In the genomic region with DNA sequence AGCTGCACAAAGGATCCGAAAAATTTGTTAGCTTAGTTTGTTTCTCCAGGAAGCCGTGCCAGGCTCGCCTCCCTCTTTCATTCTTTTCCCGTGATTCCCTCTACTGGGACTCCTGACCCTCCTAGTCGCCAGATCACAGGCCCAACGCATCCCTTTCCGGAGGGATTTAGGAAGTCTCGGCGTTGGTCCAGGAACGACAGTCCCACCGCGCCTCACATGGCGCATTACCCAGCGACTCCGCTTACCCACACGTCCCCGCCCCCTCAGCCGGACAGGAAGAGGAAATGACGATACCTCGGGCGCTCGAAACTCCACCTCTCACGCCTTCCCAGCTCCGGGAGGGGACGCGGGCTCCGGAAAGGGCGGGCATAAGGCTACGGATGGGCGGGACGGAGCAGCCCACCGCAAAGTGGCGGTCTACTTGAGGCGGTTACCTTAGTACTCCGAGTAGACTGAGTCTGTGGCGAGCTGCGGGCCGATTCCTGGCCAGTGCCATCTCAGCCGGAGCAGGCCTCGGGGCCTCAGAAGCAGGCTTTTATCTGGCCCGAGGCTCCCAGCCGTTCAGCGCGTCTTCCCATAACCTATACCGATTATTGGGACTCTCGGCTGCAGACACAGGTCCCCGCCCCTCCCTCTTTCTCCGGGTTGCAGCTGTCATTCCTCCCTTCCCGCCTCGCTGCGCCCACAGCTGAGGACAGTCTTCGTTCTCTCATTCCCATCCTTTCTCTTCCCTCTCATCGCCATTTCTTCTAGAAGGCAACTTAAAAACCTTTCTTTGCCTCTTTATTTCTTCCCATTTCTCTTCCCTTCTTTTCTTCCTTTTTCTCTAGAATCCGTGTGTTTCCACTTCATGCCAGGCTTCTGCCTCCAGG, we compare ENCODE assay signal across 8 cellular contexts. TPM values are rescaled to one million over a fixed set of nuclear protein-coding genes. Genes with fewer than 3 reads are reported as not detected.
DNase-seq lines count a peak whose midpoint lies in the region; ATAC-seq and TF ChIP-seq lines count a peak whose summit lies in the region.

A gene with protein sequence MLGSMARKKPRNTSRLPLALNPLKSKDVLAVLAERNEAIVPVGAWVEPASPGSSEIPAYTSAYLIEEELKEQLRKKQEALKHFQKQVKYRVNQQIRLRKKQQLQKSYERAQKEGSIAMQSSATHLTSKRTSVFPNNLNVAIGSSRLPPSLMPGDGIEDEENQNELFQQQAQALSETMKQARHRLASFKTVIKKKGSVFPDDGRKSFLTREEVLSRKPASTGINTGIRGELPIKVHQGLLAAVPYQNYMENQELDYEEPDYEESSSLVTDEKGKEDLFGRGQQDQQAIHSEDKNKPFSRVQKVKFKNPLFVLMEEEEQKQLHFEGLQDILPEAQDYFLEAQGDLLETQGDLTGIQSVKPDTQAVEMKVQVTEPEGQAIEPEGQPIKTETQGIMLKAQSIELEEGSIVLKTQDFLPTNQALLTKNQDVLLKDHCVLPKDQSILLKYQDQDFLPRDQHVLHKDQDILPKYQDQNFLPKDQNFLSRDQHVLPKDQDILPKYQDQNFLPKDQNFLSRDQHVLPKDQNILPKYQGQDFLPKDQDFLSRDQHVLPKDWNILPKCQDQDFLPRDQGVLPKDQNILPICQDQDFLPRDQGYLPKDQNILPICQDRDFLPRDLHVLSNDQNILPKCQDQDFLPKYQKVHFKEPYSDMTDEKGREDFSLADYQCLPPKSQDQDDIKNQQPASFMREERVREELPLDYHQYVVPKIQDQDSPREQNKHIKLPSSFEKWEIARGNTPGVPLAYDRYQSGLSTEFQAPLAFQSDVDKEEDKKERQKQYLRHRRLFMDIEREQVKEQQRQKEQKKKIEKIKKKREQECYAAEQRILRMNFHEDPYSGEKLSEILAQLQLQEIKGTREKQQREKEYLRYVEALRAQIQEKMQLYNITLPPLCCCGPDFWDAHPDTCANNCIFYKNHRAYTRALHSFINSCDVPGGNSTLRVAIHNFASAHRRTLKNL (plus strand): TSS at position 450 of the 872 bp plus-strand sequence. CDS start 531 bp downstream, outside the sequence.

- H3K9me3 Mint-ChIP-seq in activated naive CD8-positive, alpha-beta T cell treated with anti-CD3 and anti-CD28 coated beads, Interleukin-2, amount 50 U/mL, for 24 hours = no peaks in the 10 kb centered on the region
- no peaks in the 10 kb centered on the region for H3K9me3 Mint-ChIP-seq in type B pancreatic cell

- H3K18ac ChIP-seq in trophoblast cell (ENCODE audit: low read length) = no peak within 1 kb of the TSS

- peak within 1 kb of the TSS; percentile 80 for H3K4me3 ChIP-seq in trophoblast cell (ENCODE audit: low read depth, low read length)

- no peak within 1 kb of the TSS for H2AK5ac ChIP-seq in trophoblast cell (ENCODE audit: low read length)

- no peaks in the 10 kb centered on the region for H3K27me3 Mint-ChIP-seq in activated naive CD8-positive, alpha-beta T cell treated with anti-CD3 and anti-CD28 coated beads, Interleukin-2, amount 50 U/mL, for 24 hours
- no peaks in the 10 kb centered on the region for H3K27me3 Mint-ChIP-seq in type B pancreatic cell

- H3K9me3 ChIP-seq in trophoblast cell (ENCODE audit: insufficient read depth, low read depth, low read length) = peaks cover 1% of the 10 kb centered on the region

- peak; percentile 99 for DNase-seq in NCI-H1105 treated with DMSO at 0.1 percent for 48 hours (lab: John Stamatoyannopoulos, UW)
- DNase-seq in SKM-1 treated with dmso at 0.1 percent for 144 hours (lab: John Stamatoyannopoulos, UW; ENCODE audit: unreplicated experiment) = peak; percentile 94
- DNase-seq in activated naive CD8-positive, alpha-beta T cell treated with anti-CD3 and anti-CD28 coated beads, Interleukin-2, amount 50 U/mL, for 24 hours = peak; percentile 96
- DNase-seq in cardiac septum (ENCODE audit: low spot score) = peak; percentile 99
- DNase-seq in trophoblast cell = peak; percentile 85 to 94
- peak; percentile 96 for DNase-seq in type B pancreatic cell (ENCODE audit: extremely low spot score, unreplicated experiment)

- peak within 1 kb of the TSS; percentile 33 for H4K12ac ChIP-seq in trophoblast cell (ENCODE audit: low read depth, low read length)

- H3K4me1 ChIP-seq in trophoblast cell (ENCODE audit: control insufficient read depth in 1 of 2, insufficient read depth in 2 of 2, low read length in 2 of 2) = peaks cover 2 to 4% of the 10 kb centered on the region in 2 experiments

- no peaks in the 10 kb centered on the region for H3K36me3 Mint-ChIP-seq in activated naive CD8-positive, alpha-beta T cell treated with anti-CD3 and anti-CD28 coated beads, Interleukin-2, amount 50 U/mL, for 24 hours (ENCODE audit: low read depth)
- no peaks in the 10 kb centered on the region for H3K36me3 Mint-ChIP-seq in type B pancreatic cell

- no peak within 1 kb of the TSS for H3K4ac ChIP-seq in trophoblast cell (ENCODE audit: low read depth, low read length)

- no peaks in the 10 kb centered on the region for H3K79me1 ChIP-seq in trophoblast cell (ENCODE audit: low read length)

- no peaks in the 10 kb centered on the region for H3K79me2 ChIP-seq in trophoblast cell (ENCODE audit: control insufficient read depth, insufficient read depth, low read length, poor library complexity)

- intact Hi-C loops in cardiac septum (cut with DNase I) = loop anchor here (5.0 to 10.0 kb wide), 4 partner anchors 77 to 931 kb away; a partner anchor contains a TSS

- no peak for TF ChIP-seq CTCF in type B pancreatic cell (conservative IDR thresholded peaks at IDR 0.05)

- H3K36me3 ChIP-seq in trophoblast cell (ENCODE audit: control insufficient read depth in 1 of 2, insufficient read depth in 2 of 2, low read length in 2 of 2) = no peaks in the 10 kb centered on the region

- peaks cover 7% of the 10 kb centered on the region for H3K4me1 Mint-ChIP-seq in activated naive CD8-positive, alpha-beta T cell treated with anti-CD3 and anti-CD28 coated beads, Interleukin-2, amount 50 U/mL, for 24 hours
- H3K4me1 Mint-ChIP-seq in type B pancreatic cell (ENCODE audit: unreplicated experiment) = no peaks in the 10 kb centered on the region

- TF ChIP-seq POLR2A in GM10847 (IDR thresholded peaks at IDR 0.05; ENCODE audit: extremely low read depth, insufficient read length) = peak; percentile 92

- no peak within 1 kb of the TSS for H2BK12ac ChIP-seq in trophoblast cell (ENCODE audit: low read length)

- no peak within 1 kb of the TSS for H3K27ac Mint-ChIP-seq in activated naive CD8-positive, alpha-beta T cell treated with anti-CD3 and anti-CD28 coated beads, Interleukin-2, amount 50 U/mL, for 24 hours
- no peak within 1 kb of the TSS for H3K27ac Mint-ChIP-seq in type B pancreatic cell

- no peak within 1 kb of the TSS for H3K4me3 Mint-ChIP-seq in activated naive CD8-positive, alpha-beta T cell treated with anti-CD3 and anti-CD28 coated beads, Interleukin-2, amount 50 U/mL, for 24 hours
- H3K4me3 Mint-ChIP-seq in type B pancreatic cell = no peak within 1 kb of the TSS

- no peak within 1 kb of the TSS for H2BK120ac ChIP-seq in trophoblast cell (ENCODE audit: insufficient read depth, low read length, poor library complexity)

- H3K14ac ChIP-seq in trophoblast cell (ENCODE audit: low read length) = peak within 1 kb of the TSS; percentile 6

- ATAC-seq in HG02642 (IDR thresholded peaks at IDR 0.05; ENCODE audit: poor library complexity, unreplicated experiment) = peak; percentile 100
- peak; percentile 97 for ATAC-seq in activated naive CD8-positive, alpha-beta T cell treated with anti-CD3 and anti-CD28 coated beads, Interleukin-2, amount 50 U/mL, for 24 hours

- peak within 1 kb of the TSS; percentile 67 for H3K4me2 ChIP-seq in trophoblast cell (ENCODE audit: low read length)

- no peak within 1 kb of the TSS for H2BK5ac ChIP-seq in trophoblast cell (ENCODE audit: low read depth, low read length, poor library complexity)

- H3K23ac ChIP-seq in trophoblast cell (ENCODE audit: low read length) = no peak within 1 kb of the TSS

- peak within 1 kb of the TSS; percentile 85 for H2AFZ ChIP-seq in trophoblast cell (ENCODE audit: insufficient read depth, low read length, poor library complexity)

- WGBS in trophoblast cell (ENCODE audit: extremely low coverage, insufficient coverage, insufficient read length) = no CpG with 5 or more reads among the region's 54 CpGs

- peak within 1 kb of the TSS; percentile 77 for H3K9ac ChIP-seq in trophoblast cell (ENCODE audit: low read length)

- H4K8ac ChIP-seq in trophoblast cell (ENCODE audit: low read depth, low read length) = peak within 1 kb of the TSS; percentile 76

- peak within 1 kb of the TSS; percentile 35 for H4K91ac ChIP-seq in trophoblast cell (ENCODE audit: low read depth, low read length)

- H3K27me3 ChIP-seq in trophoblast cell (ENCODE audit: insufficient read depth, low read length) = no peaks in the 10 kb centered on the region

- H3K27ac ChIP-seq in trophoblast cell (ENCODE audit: low read depth, low read length) = no peak within 1 kb of the TSS

RNA-seq across cellular contexts. Expression of the gene that starts here (rescaled TPM):
- total RNA-seq in cardiac septum (0.24 TPM), type B pancreatic cell (ENCODE audit: low replicate concordance) (1.5 and 3.2 TPM in 2 replicates)
- polyA plus RNA-seq in trophoblast cell (2013) = 1.5 TPM in 2 replicates

Comparison
In these comparisons a context has a peak if more than half of its experiments do, and no peak if none do; other contexts are left out.
1. Peak in DNase-seq in cardiac septum; RNA of the gene not detected or under 1 TPM.